ENCODE assay signal across 18 cellular contexts in genomic region chr17:83068641-83069570, GRCh38. TPM values are rescaled to one million over a fixed set of nuclear protein-coding genes. Genes with fewer than 3 reads are reported as not detected.
DNase-seq lines count a peak whose midpoint lies in the region; ATAC-seq, FAIRE-seq and TF ChIP-seq lines count a peak whose summit lies in the region.
"Had no signal": no experiment of that assay in that cellular context is flagged by ENCODE, and none has a peak within 500 bp of the region (broad histone marks: within the 10 kb centered on the region; RNA-seq: fewer than 3 reads in every experiment).

No MANE protein-coding gene starts in this region.

- no peak overlapping the region for H3K4me3 ChIP-seq in kidney (ENCODE audit: low read length in 2 of 2)
- H3K4me3 ChIP-seq: esophagus squamous epithelium had no signal

- H3K9ac ChIP-seq in kidney (ENCODE audit: low read length in 2 of 2) = no peak overlapping the region

- no peak for FAIRE-seq in kidney (lab: Jason Lieb, UNC)
- FAIRE-seq: bronchial epithelial cell had no signal

- H3K27ac Mint-ChIP-seq in activated naive CD8-positive, alpha-beta T cell treated with anti-CD3 and anti-CD28 coated beads, Interleukin-2, amount 10 ng/mL, durations not matched to agents 7 days and 5 days = no peak overlapping the region
- no peak overlapping the region for H3K27ac Mint-ChIP-seq in activated naive CD8-positive, alpha-beta T cell treated with anti-CD3 and anti-CD28 coated beads for 36 hours
- no peak overlapping the region for H3K27ac Mint-ChIP-seq in T-helper 1 cell treated with Interleukin-12 subunit alpha and Interleukin-12 subunit beta and Interleukin-4 antibody, amounts not matched to agents 30 μg/mL and 1 μg/mL, for 36 hours
- H3K27ac Mint-ChIP-seq in stimulated activated memory B cell treated with anti-CD40 and anti-IgM and Interleukin-4, amounts not matched to agents 10 μg/mL and 1 μg/mL and 100 μg/mL, for 72 hours = no peak overlapping the region
- H3K27ac Mint-ChIP-seq: activated naive CD4-positive, alpha-beta T cell treated with anti-CD3 and anti-CD28 coated beads, Interleukin-2, amount 50 U/mL, for 72 hours had no signal

- no peak overlapping the region for H3K27ac ChIP-seq in kidney (ENCODE audit: low read depth in 2 of 2, low read length in 2 of 2)
- H3K27ac ChIP-seq: esophagus squamous epithelium had no signal

- H3K36me3 Mint-ChIP-seq in activated naive CD8-positive, alpha-beta T cell treated with anti-CD3 and anti-CD28 coated beads, Interleukin-2, amount 10 ng/mL, durations not matched to agents 7 days and 5 days = no peaks in the 10 kb centered on the region
- no peaks in the 10 kb centered on the region for H3K36me3 Mint-ChIP-seq in activated naive CD8-positive, alpha-beta T cell treated with anti-CD3 and anti-CD28 coated beads for 36 hours
- no peaks in the 10 kb centered on the region for H3K36me3 Mint-ChIP-seq in T-helper 1 cell treated with Interleukin-12 subunit alpha and Interleukin-12 subunit beta and Interleukin-4 antibody, amounts not matched to agents 30 μg/mL and 1 μg/mL, for 36 hours (ENCODE audit: low read depth)
- no peaks in the 10 kb centered on the region for H3K36me3 Mint-ChIP-seq in stimulated activated memory B cell treated with anti-CD40 and anti-IgM and Interleukin-4, amounts not matched to agents 10 μg/mL and 1 μg/mL and 100 μg/mL, for 72 hours
- H3K36me3 Mint-ChIP-seq: activated naive CD4-positive, alpha-beta T cell treated with anti-CD3 and anti-CD28 coated beads, Interleukin-2, amount 50 U/mL, for 72 hours; WTC11 had no signal

- peak overlapping the region; percentile 40 for H3K4me3 Mint-ChIP-seq in activated naive CD8-positive, alpha-beta T cell treated with anti-CD3 and anti-CD28 coated beads, Interleukin-2, amount 10 ng/mL, durations not matched to agents 7 days and 5 days
- H3K4me3 Mint-ChIP-seq in activated naive CD8-positive, alpha-beta T cell treated with anti-CD3 and anti-CD28 coated beads for 36 hours = no peak overlapping the region
- peak overlapping the region; percentile 21 for H3K4me3 Mint-ChIP-seq in T-helper 1 cell treated with Interleukin-12 subunit alpha and Interleukin-12 subunit beta and Interleukin-4 antibody, amounts not matched to agents 30 μg/mL and 1 μg/mL, for 36 hours
- no peak overlapping the region for H3K4me3 Mint-ChIP-seq in stimulated activated memory B cell treated with anti-CD40 and anti-IgM and Interleukin-4, amounts not matched to agents 10 μg/mL and 1 μg/mL and 100 μg/mL, for 72 hours
- H3K4me3 Mint-ChIP-seq: H9, WTC11 had no signal

- H3K36me3 ChIP-seq in kidney (ENCODE audit: control insufficient read depth in 1 of 2, insufficient read depth in 2 of 2, low read length in 2 of 2) = no peaks in the 10 kb centered on the region
- H3K36me3 ChIP-seq: esophagus squamous epithelium had no signal

- peak; percentile 23 for ATAC-seq in activated naive CD8-positive, alpha-beta T cell treated with anti-CD3 and anti-CD28 coated beads, Interleukin-2, amount 10 ng/mL, durations not matched to agents 7 days and 5 days (ENCODE audit: low read depth)
- peak; percentile 4 for ATAC-seq in stimulated activated memory B cell treated with anti-CD40 and anti-IgM and Interleukin-4, amounts not matched to agents 10 μg/mL and 1 μg/mL and 100 μg/mL, for 72 hours
- no peak for ATAC-seq in HG03457 (IDR thresholded peaks at IDR 0.05; ENCODE audit: unreplicated experiment)
- ATAC-seq: activated naive CD4-positive, alpha-beta T cell treated with anti-CD3 and anti-CD28 coated beads, Interleukin-2, amount 50 U/mL, for 72 hours; WTC11 had no signal

- in situ Hi-C loops in KBM-7 (cut with MboI; ENCODE audit: low pct_unique_long_range_greater_than_20kb, low sequenced_read_pairs) = no loop called here

- no peaks in the 10 kb centered on the region for H3K27me3 Mint-ChIP-seq in activated naive CD8-positive, alpha-beta T cell treated with anti-CD3 and anti-CD28 coated beads, Interleukin-2, amount 10 ng/mL, durations not matched to agents 7 days and 5 days
- no peaks in the 10 kb centered on the region for H3K27me3 Mint-ChIP-seq in activated naive CD8-positive, alpha-beta T cell treated with anti-CD3 and anti-CD28 coated beads for 36 hours
- H3K27me3 Mint-ChIP-seq in T-helper 1 cell treated with Interleukin-12 subunit alpha and Interleukin-12 subunit beta and Interleukin-4 antibody, amounts not matched to agents 30 μg/mL and 1 μg/mL, for 36 hours (ENCODE audit: low read depth) = peaks cover 9% of the 10 kb centered on the region
- H3K27me3 Mint-ChIP-seq in stimulated activated memory B cell treated with anti-CD40 and anti-IgM and Interleukin-4, amounts not matched to agents 10 μg/mL and 1 μg/mL and 100 μg/mL, for 72 hours = peaks cover 64% of the 10 kb centered on the region

- intact Hi-C loops in kidney (cut with DNase I) = no loop called here

- peaks cover 24% of the 10 kb centered on the region for H3K4me1 Mint-ChIP-seq in activated naive CD8-positive, alpha-beta T cell treated with anti-CD3 and anti-CD28 coated beads, Interleukin-2, amount 10 ng/mL, durations not matched to agents 7 days and 5 days
- peaks cover 22% of the 10 kb centered on the region for H3K4me1 Mint-ChIP-seq in activated naive CD8-positive, alpha-beta T cell treated with anti-CD3 and anti-CD28 coated beads for 36 hours
- H3K4me1 Mint-ChIP-seq in T-helper 1 cell treated with Interleukin-12 subunit alpha and Interleukin-12 subunit beta and Interleukin-4 antibody, amounts not matched to agents 30 μg/mL and 1 μg/mL, for 36 hours (ENCODE audit: low read depth) = peaks cover 25% of the 10 kb centered on the region
- H3K4me1 Mint-ChIP-seq in stimulated activated memory B cell treated with anti-CD40 and anti-IgM and Interleukin-4, amounts not matched to agents 10 μg/mL and 1 μg/mL and 100 μg/mL, for 72 hours = peaks cover 14% of the 10 kb centered on the region
- H3K4me1 Mint-ChIP-seq: WTC11 had no signal

- no peak for TF ChIP-seq CTCF in kidney (IDR thresholded peaks at IDR 0.05; ENCODE audit: borderline replicate concordance, extremely low read depth, insufficient read depth)

- H3K4me1 ChIP-seq in kidney (ENCODE audit: control insufficient read depth in 1 of 2, insufficient read depth in 1 of 2, low read depth in 1 of 2, low read length in 2 of 2) = no peaks in the 10 kb centered on the region

- H3K9me3 Mint-ChIP-seq in activated naive CD8-positive, alpha-beta T cell treated with anti-CD3 and anti-CD28 coated beads, Interleukin-2, amount 10 ng/mL, durations not matched to agents 7 days and 5 days = no peaks in the 10 kb centered on the region
- H3K9me3 Mint-ChIP-seq in activated naive CD8-positive, alpha-beta T cell treated with anti-CD3 and anti-CD28 coated beads for 36 hours = no peaks in the 10 kb centered on the region
- no peaks in the 10 kb centered on the region for H3K9me3 Mint-ChIP-seq in T-helper 1 cell treated with Interleukin-12 subunit alpha and Interleukin-12 subunit beta and Interleukin-4 antibody, amounts not matched to agents 30 μg/mL and 1 μg/mL, for 36 hours
- no peaks in the 10 kb centered on the region for H3K9me3 Mint-ChIP-seq in stimulated activated memory B cell treated with anti-CD40 and anti-IgM and Interleukin-4, amounts not matched to agents 10 μg/mL and 1 μg/mL and 100 μg/mL, for 72 hours
- H3K9me3 Mint-ChIP-seq: activated naive CD4-positive, alpha-beta T cell treated with anti-CD3 and anti-CD28 coated beads, Interleukin-2, amount 50 U/mL, for 72 hours; WTC11 had no signal

- no peaks in the 10 kb centered on the region for H3K9me3 ChIP-seq in kidney (ENCODE audit: control insufficient read depth in 1 of 2, low read length in 2 of 2)
- H3K9me3 ChIP-seq: esophagus squamous epithelium had no signal

- POLR2A ChIA-PET in activated naive CD8-positive, alpha-beta T cell treated with anti-CD3 and anti-CD28 coated beads, Interleukin-2, amount 10 ng/mL, durations not matched to agents 7 days and 5 days (lab: Charles Lee) = no interaction called here

- no peak for DNase-seq in activated naive CD8-positive, alpha-beta T cell treated with anti-CD3 and anti-CD28 coated beads, Interleukin-2, amount 10 ng/mL, durations not matched to agents 7 days and 5 days
- DNase-seq in activated naive CD8-positive, alpha-beta T cell treated with anti-CD3 and anti-CD28 coated beads for 36 hours = no peak
- DNase-seq in kidney (peak; percentile 73), hypothalamus (lab: John Stamatoyannopoulos, UW) (no peak), KBM-7 (no peak)
- DNase-seq: activated CD8-positive, alpha-beta memory T cell treated with anti-CD3 and anti-CD28 coated beads, Interleukin-2, amount 50 U/mL, for 4 hours; Calu3; esophagus squamous epithelium; H9; RPMI8226; stimulated activated CD4-positive, alpha-beta T cell treated with anti-CD3 and anti-CD28 coated beads, Interleukin-2, amount 100 ng/mL, for 24 hours; substantia nigra had no signal

RNA-seq across cellular contexts. Expression of gene METRNL, which starts 10.5 kb away (rescaled TPM):
- 10 to 100 TPM; 11.1 to 13.2 TPM for total RNA-seq in activated naive CD8-positive, alpha-beta T cell treated with anti-CD3 and anti-CD28 coated beads, Interleukin-2, amount 10 ng/mL, durations not matched to agents 7 days and 5 days
- 1 to 10 TPM; 4.7 to 5.9 TPM for total RNA-seq in activated naive CD8-positive, alpha-beta T cell treated with anti-CD3 and anti-CD28 coated beads for 36 hours
- total RNA-seq in kidney = 61.5 TPM
- polyA plus RNA-seq in kidney (ENCODE audit: insufficient read depth, low read depth, low replicate concordance) = 107 TPM

Comparison
In these comparisons a context has a peak if more than half of its experiments do, and no peak if none do; other contexts are left out.
1. H3K4me3 Mint-ChIP-seq: peak in activated naive CD8-positive, alpha-beta T cell treated with anti-CD3 and anti-CD28 coated beads, Interleukin-2, amount 10 ng/mL, durations not matched to agents 7 days and 5 days (single experiment) and T-helper 1 cell treated with Interleukin-12 subunit alpha and Interleukin-12 subunit beta and Interleukin-4 antibody, amounts not matched to agents 30 μg/mL and 1 μg/mL, for 36 hours (single experiment); none in activated naive CD8-positive, alpha-beta T cell treated with anti-CD3 and anti-CD28 coated beads for 36 hours (single experiment) and stimulated activated memory B cell treated with anti-CD40 and anti-IgM and Interleukin-4, amounts not matched to agents 10 μg/mL and 1 μg/mL and 100 μg/mL, for 72 hours (single experiment).